ENCODE assay signal across 18 cellular contexts in the genomic region with DNA sequence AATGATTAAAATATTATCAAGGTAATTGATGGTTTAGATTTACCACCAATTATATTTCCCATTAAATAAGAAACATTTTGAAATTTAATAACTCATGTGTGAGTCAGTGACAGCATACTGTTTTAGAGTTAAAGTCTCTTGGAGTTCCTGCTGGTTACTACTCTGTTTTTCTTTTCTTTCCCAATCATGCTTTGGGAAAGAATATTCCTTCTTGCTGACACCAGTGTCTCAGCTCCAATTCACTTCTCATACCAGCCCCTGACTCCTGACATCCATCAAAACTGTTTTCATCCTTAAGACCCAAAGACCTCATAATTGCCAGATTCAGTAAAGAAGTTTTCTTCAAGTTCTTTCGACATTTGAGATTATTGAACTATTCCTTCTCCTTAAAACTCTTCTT. TPM values are rescaled to one million over a fixed set of nuclear protein-coding genes. Genes with fewer than 3 reads are reported as not detected.
DNase-seq lines count a peak whose midpoint lies in the region; ATAC-seq and TF ChIP-seq lines count a peak whose summit lies in the region.
"Had no signal": no experiment of that assay in that cellular context is flagged by ENCODE, and none has a peak within 500 bp of the region (broad histone marks: within the 10 kb centered on the region; RNA-seq: fewer than 3 reads in every experiment).

No MANE protein-coding gene starts in this region.

- H3K27ac Mint-ChIP-seq in osteocyte (ENCODE audit: unreplicated experiment): peak overlapping the region; percentile 69
- H3K27ac Mint-ChIP-seq: CD4-positive, CD25-positive, alpha-beta regulatory T cell had no signal

- H3K36me3 ChIP-seq in adipocyte (ENCODE audit: control insufficient read depth, insufficient read depth, low read length, severe bottlenecking) (no peaks in the 10 kb centered on the region), colonic mucosa (no peaks in the 10 kb centered on the region)
- H3K36me3 ChIP-seq: HAP-1, MG63 had no signal

- H3K27me3 ChIP-seq in adipocyte (replicated peaks; ENCODE audit: control insufficient read depth, insufficient read depth, low read length) (no peaks in the 10 kb centered on the region), colonic mucosa (no peaks in the 10 kb centered on the region)
- H3K27me3 ChIP-seq: MG63 had no signal

- H3K36me3 Mint-ChIP-seq in osteocyte (ENCODE audit: unreplicated experiment): no peaks in the 10 kb centered on the region

- TF ChIP-seq CTCF in epithelial cell of esophagus (IDR thresholded peaks at IDR 0.05; ENCODE audit: insufficient read depth, low read depth, low read length, missing control alignments): no peak
- no peak for TF ChIP-seq CTCF in osteocyte (IDR thresholded peaks at IDR 0.05)
- no peak for TF ChIP-seq CTCF in colonic mucosa (IDR thresholded peaks at IDR 0.05)

- H3K9ac ChIP-seq in adipocyte (ENCODE audit: low read length): no peak overlapping the region
- no peak overlapping the region for H3K9ac ChIP-seq in colonic mucosa (ENCODE audit: low read depth in 2 of 2, low read length in 2 of 2)

- peaks cover 52% of the 10 kb centered on the region for H3K4me1 Mint-ChIP-seq in osteocyte (ENCODE audit: unreplicated experiment)

- H3K27ac ChIP-seq in colonic mucosa: no peak overlapping the region
- H3K27ac ChIP-seq: A549 had no signal

- DNase-seq in EH (ENCODE audit: low read depth) (peak; percentile 31), adipocyte (ENCODE audit: low read depth) (peak; percentile 50), epithelial cell of esophagus (ENCODE audit: low read depth) (peak; percentile 33), osteocyte (ENCODE audit: extremely low spot score, unreplicated experiment) (no peak), colonic mucosa (no peak)
- DNase-seq: Caco-2; CD4-positive, CD25-positive, alpha-beta regulatory T cell; DMS153; Karpas-422; MG63; NCI-H1105; NCI-H1694 treated with DMSO at 0.1 percent for 48 hours; OCI-M1; RPMI8226 had no signal

- H3K9me3 ChIP-seq in adipocyte (ENCODE audit: control insufficient read depth, low read length): no peaks in the 10 kb centered on the region
- H3K9me3 ChIP-seq in colonic mucosa: no peaks in the 10 kb centered on the region
- H3K9me3 ChIP-seq: A549, Caco-2, HAP-1, MG63 had no signal

- H3K4me1 ChIP-seq in adipocyte (ENCODE audit: control insufficient read depth, insufficient read depth, low read length): peaks cover 44% of the 10 kb centered on the region
- H3K4me1 ChIP-seq in colonic mucosa: no peaks in the 10 kb centered on the region
- H3K4me1 ChIP-seq: A549, HAP-1 had no signal

- H3K9me3 Mint-ChIP-seq in osteocyte (ENCODE audit: unreplicated experiment): peaks cover 2% of the 10 kb centered on the region

- no peak overlapping the region for H3K4me3 ChIP-seq in adipocyte (ENCODE audit: low read length)
- no peak overlapping the region for H3K4me3 ChIP-seq in epithelial cell of esophagus (ENCODE audit: low read length)
- no peak overlapping the region for H3K4me3 ChIP-seq in colonic mucosa
- H3K4me3 ChIP-seq: A549, HAP-1, MG63 had no signal

- intact Hi-C loops in colonic mucosa (cut with DNase I): no loop called here

- no peaks in the 10 kb centered on the region for H3K27me3 Mint-ChIP-seq in osteocyte (ENCODE audit: unreplicated experiment)
- H3K27me3 Mint-ChIP-seq: CD4-positive, CD25-positive, alpha-beta regulatory T cell had no signal

- H3K4me3 Mint-ChIP-seq in osteocyte (ENCODE audit: unreplicated experiment): no peak overlapping the region
- H3K4me3 Mint-ChIP-seq: CD4-positive, CD25-positive, alpha-beta regulatory T cell had no signal

- ATAC-seq in HG02884 (IDR thresholded peaks at IDR 0.05; ENCODE audit: unreplicated experiment) (no peak), HG03378 (IDR thresholded peaks at IDR 0.05; ENCODE audit: unreplicated experiment) (no peak)
- ATAC-seq: A549 had no signal

RNA-seq across cellular contexts. Expression of gene AIG1, which starts 50.3 kb away (rescaled TPM):
- total RNA-seq in osteocyte (40.2 and 40.5 TPM in 2 replicates), colonic mucosa (10 to 100 TPM; 24.2 to 28.8 TPM)

Comparison
In these comparisons a context has a peak if more than half of its experiments do, and no peak if none do; other contexts are left out.
1. DNase-seq: peak in EH (single experiment), adipocyte (single experiment) and epithelial cell of esophagus (single experiment); none in osteocyte (single experiment) and colonic mucosa (single experiment).